8 cellular contexts compared by ENCODE assay signal in the genomic region with DNA sequence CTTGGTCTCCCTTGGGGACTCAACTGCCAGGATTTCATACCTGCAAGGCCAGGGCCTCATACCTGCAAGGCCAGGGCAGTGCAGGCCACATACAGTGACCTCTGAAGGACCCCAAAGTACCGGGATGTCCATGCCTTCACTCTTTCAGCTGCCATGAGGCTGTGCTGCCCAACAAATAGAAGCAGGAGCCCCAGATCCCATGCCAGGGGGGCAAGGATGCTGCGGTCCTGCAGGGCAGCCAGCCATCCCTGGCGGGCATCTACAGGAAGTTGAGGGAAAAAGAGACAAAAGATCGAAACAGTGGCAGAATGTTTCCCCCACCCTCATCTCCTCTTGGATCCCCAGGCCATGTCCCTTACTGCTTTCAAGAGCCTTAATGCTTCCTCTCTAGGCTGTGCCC. TPM values are rescaled to one million over a fixed set of nuclear protein-coding genes. Genes with fewer than 3 reads are reported as not detected.
DNase-seq lines count a peak whose midpoint lies in the region; ATAC-seq, FAIRE-seq and TF ChIP-seq lines count a peak whose summit lies in the region.

No MANE protein-coding gene starts in this region.

- DNase-seq in right atrium auricular region (ENCODE audit: low spot score) (no peak), left cardiac atrium (no peak), bronchial epithelial cell (ENCODE audit: low read depth) (no peak), NAMALWA (ENCODE audit: low spot score) (no peak), NCI-H510A (lab: John Stamatoyannopoulos, UW) (no peak), RKO (ENCODE audit: low spot score) (no peak)

- no peak for ATAC-seq in left cardiac atrium
- no peak for ATAC-seq in GM21529 (IDR thresholded peaks at IDR 0.05; ENCODE audit: unreplicated experiment)

- no peak for TF ChIP-seq CTCF in right atrium auricular region (IDR thresholded peaks at IDR 0.05)
- TF ChIP-seq CTCF in bronchial epithelial cell (IDR thresholded peaks at IDR 0.05; ENCODE audit: insufficient read depth, low read length, severe bottlenecking) = no peak

- H3K9me3 ChIP-seq in right atrium auricular region = no peaks in the 10 kb centered on the region
- H3K9me3 ChIP-seq in mucosa of rectum (ENCODE audit: control insufficient read depth in 2 of 2, low read length in 2 of 2) = no peaks in the 10 kb centered on the region

- peak overlapping the region; percentile 86 to 90 for H3K27ac ChIP-seq in right atrium auricular region
- peak overlapping the region; percentile 79 to 97 for H3K27ac ChIP-seq in mucosa of rectum (ENCODE audit: low read depth in 2 of 2, low read length in 2 of 2)

- H3K4me1 ChIP-seq in right atrium auricular region (peaks cover 0 to 51% of the 10 kb centered on the region in 2 donors), mucosa of rectum (ENCODE audit: control insufficient read depth in 2 of 2, insufficient read depth in 2 of 2, low read length in 2 of 2) (peaks cover 32 to 36% of the 10 kb centered on the region in 2 donors)

- H3K36me3 ChIP-seq in right atrium auricular region (peaks cover 5% of the 10 kb centered on the region), bronchial epithelial cell (ENCODE audit: control insufficient read depth, insufficient read depth, low read length) (peaks cover 3% of the 10 kb centered on the region), mucosa of rectum (ENCODE audit: control insufficient read depth in 2 of 2, insufficient read depth in 2 of 2, low read length in 2 of 2) (no peaks in the 10 kb centered on the region)

- FAIRE-seq in bronchial epithelial cell (lab: Jason Lieb, UNC) = no peak

- H3K9ac ChIP-seq in mucosa of rectum (ENCODE audit: low read depth in 1 of 2, low read length in 2 of 2) = peak overlapping the region; percentile 26 to 54

- intact Hi-C loops in left cardiac atrium (cut with DNase I) = no loop called here

- H3K4me3 ChIP-seq in right atrium auricular region = peak overlapping the region in 1 of 2 donors; percentile 67
- peak overlapping the region; percentile 68 for H3K4me3 ChIP-seq in bronchial epithelial cell (ENCODE audit: low read depth, low read length)
- peak overlapping the region; percentile 86 to 96 for H3K4me3 ChIP-seq in mucosa of rectum (ENCODE audit: low read length in 2 of 2)

- H3K27me3 ChIP-seq in right atrium auricular region = no peaks in the 10 kb centered on the region
- no peaks in the 10 kb centered on the region for H3K27me3 ChIP-seq in bronchial epithelial cell (ENCODE audit: control insufficient read depth, insufficient read depth, low read length)
- H3K27me3 ChIP-seq in mucosa of rectum (ENCODE audit: control insufficient read depth in 2 of 2, insufficient read depth in 2 of 2, low read length in 2 of 2) = peaks cover 0 to 3% of the 10 kb centered on the region in 2 donors

RNA-seq across cellular contexts. Expression of gene NRM, which starts 0.8 kb away (rescaled TPM):
- 1 to 10 TPM; 2.2 to 4.2 TPM for total RNA-seq in right atrium auricular region
- 1 to 10 TPM; 5.3 to 6.3 TPM for total RNA-seq in left cardiac atrium
- total RNA-seq in bronchial epithelial cell = 0.26 and 0.51 TPM in 2 replicates

RNA-seq across cellular contexts. Expression of gene PPP1R18, which starts 3.5 kb away (rescaled TPM):
- 10 to 100 TPM; 17.5 to 33.2 TPM for total RNA-seq in right atrium auricular region
- total RNA-seq in left cardiac atrium = 10 to 100 TPM; 28.0 to 36.8 TPM
- total RNA-seq in bronchial epithelial cell = 26.0 and 32.6 TPM in 2 replicates

RNA-seq across cellular contexts. Expression of gene DHX16, which starts 17.2 kb away (rescaled TPM):
- 10 to 100 TPM; 13.7 to 23.6 TPM for total RNA-seq in right atrium auricular region
- total RNA-seq in left cardiac atrium = 10 to 100 TPM; 17.6 to 18.6 TPM
- total RNA-seq in bronchial epithelial cell = 38.4 and 44.3 TPM in 2 replicates

RNA-seq across cellular contexts. Expression of gene MDC1, which starts 27.1 kb away (rescaled TPM):
- total RNA-seq in right atrium auricular region (10 to 100 TPM in 1 of 2 donors, 1 to 10 TPM in 1; 6.7 to 12.3 TPM), left cardiac atrium (10 to 100 TPM; 19.1 to 25.6 TPM), bronchial epithelial cell (2.4 and 2.7 TPM in 2 replicates)

RNA-seq across cellular contexts. Expression of gene TUBB, which starts 30.2 kb away (rescaled TPM):
- total RNA-seq in right atrium auricular region = 100 to 1,000 TPM; 121 to 236 TPM
- 100 to 1,000 TPM; 276 to 303 TPM for total RNA-seq in left cardiac atrium
- total RNA-seq in bronchial epithelial cell = 131 and 136 TPM in 2 replicates
